ENCODE assay signal across 29 cellular contexts in genomic region chrX:115978068-115978467, GRCh38.
"Had no signal": no experiment of that assay in that cellular context is flagged by ENCODE, and none has a peak within 500 bp of the region (broad histone marks: within the 10 kb centered on the region; RNA-seq: fewer than 3 reads in every experiment).

No MANE protein-coding gene starts in this region.

- H3K27ac ChIP-seq: ascending aorta, body of pancreas, brain microvascular endothelial cell, breast epithelium, VCaP had no signal

- H3K27me3 ChIP-seq: ascending aorta, body of pancreas, brain microvascular endothelial cell had no signal

- FAIRE-seq: TTC549 had no signal

- ATAC-seq: activated CD8-positive, alpha-beta T cell treated with anti-CD3 and anti-CD28 coated beads for 36 hours; activated naive CD8-positive, alpha-beta T cell treated with anti-CD3 and anti-CD28 coated beads, Interleukin-2, amount 50 U/mL, for 24 hours; body of pancreas had no signal

- H3K4me3 ChIP-seq: ascending aorta, body of pancreas, breast epithelium had no signal

- H3K36me3 ChIP-seq: ascending aorta, brain microvascular endothelial cell, breast epithelium had no signal

- DNase-seq: activated B cell treated with CpG ODN at 0.5 μM for 24 hours; activated CD4-positive, alpha-beta memory T cell treated with anti-CD3 and anti-CD28 coated beads for 36 hours; activated CD4-positive, alpha-beta T cell treated with anti-CD3 and anti-CD28 coated beads for 4 hours; activated CD4-positive, alpha-beta T cell treated with anti-CD3 and anti-CD28 coated beads, Interleukin-2, amount 10 ng/mL, durations not matched to agents 24 days and 14 days; activated CD4-positive, alpha-beta T cell treated with anti-CD3 and anti-CD28 coated beads, Interleukin-2, amount 50 U/mL, for 1 hour; activated CD4-positive, alpha-beta T cell treated with anti-CD3 and anti-CD28 coated beads, Interleukin-2, amount 50 U/mL, for 4 hours; activated CD4-positive, CD25-positive, alpha-beta regulatory T cell treated with anti-CD3 and anti-CD28 coated beads, Interleukin-2, amount 50 U/mL, for 72 hours; activated CD8-positive, alpha-beta memory T cell treated with anti-CD3 and anti-CD28 coated beads, Interleukin-2, amount 50 U/mL, for 48 hours; activated CD8-positive, alpha-beta T cell treated with anti-CD3 and anti-CD28 coated beads for 36 hours; activated effector memory CD4-positive, alpha-beta T cell treated with Interleukin-2 at 50 U/mL for 16 hours; activated gamma-delta T cell; activated naive CD4-positive, alpha-beta T cell treated with anti-CD3 and anti-CD28 coated beads, Interleukin-2, amount 10 ng/mL, durations not matched to agents 7 days and 5 days; activated naive CD4-positive, alpha-beta T cell treated with Interleukin-2 at 50 U/mL for 16 hours; activated naive CD8-positive, alpha-beta T cell treated with anti-CD3 and anti-CD28 coated beads, Interleukin-2, amount 10 ng/mL, durations not matched to agents 7 days and 5 days; activated naive CD8-positive, alpha-beta T cell treated with anti-CD3 and anti-CD28 coated beads, Interleukin-2, amount 50 U/mL, for 24 hours; activated T-cell treated with anti-CD3 and anti-CD28 coated beads, Interleukin-2, amount 50 U/mL, for 24 hours; activated T-cell treated with anti-CD3 and anti-CD28 coated beads, Interleukin-2, amount 50 U/mL, for 48 hours; amygdala; anterior cingulate cortex; body of pancreas; brain microvascular endothelial cell; central memory CD4-positive, alpha-beta T cell; T-helper 1 cell; T-helper 2 cell; T-helper 9 cell had no signal

- H3K9me3 ChIP-seq: ascending aorta, body of pancreas had no signal

- H3K4me1 ChIP-seq: ascending aorta, body of pancreas, breast epithelium had no signal
